34 cellular contexts compared by ENCODE assay signal in the genomic region with DNA sequence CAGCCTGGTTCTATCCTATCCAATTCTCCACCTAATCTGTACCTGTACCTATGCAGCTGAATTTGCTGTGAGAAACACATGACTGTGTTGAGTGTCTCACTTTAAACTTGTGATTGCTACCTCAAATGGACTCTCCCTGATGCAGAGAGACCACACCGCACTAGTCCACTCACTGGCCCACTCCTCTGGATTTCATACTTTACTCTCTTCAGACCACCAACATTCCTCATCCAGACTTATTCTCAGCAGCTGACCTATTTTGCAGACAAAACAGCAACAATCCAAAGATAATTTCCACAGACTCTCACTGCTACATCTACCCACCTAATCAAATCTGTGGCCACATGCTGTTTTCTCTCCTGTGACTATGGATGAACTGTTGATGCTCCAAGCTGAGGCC.
"Had no signal": no experiment of that assay in that cellular context is flagged by ENCODE, and none has a peak within 500 bp of the region (broad histone marks: within the 10 kb centered on the region; RNA-seq: fewer than 3 reads in every experiment).

No MANE protein-coding gene starts in this region.

- H3K36me3 ChIP-seq: MG63 had no signal

- H3K4me3 ChIP-seq: MG63 had no signal

- H3K27me3 ChIP-seq: MG63 had no signal

- DNase-seq: Karpas-422, Kasumi-1, MG63, MM.1S, MV-4-11, NCI-H1048, NCI-H1092, NCI-H1092 treated with DMSO at 0.1 percent for 48 hours, NCI-H1105, NCI-H1105 treated with DMSO at 0.1 percent for 48 hours, NCI-H1417, NCI-H1417 treated with DMSO at 0.1 percent for 48 hours, NCI-H1436, NCI-H1436 treated with DMSO at 0.1 percent for 48 hours, NCI-H146, NCI-H1694, NCI-H1694 treated with DMSO at 0.1 percent for 48 hours, NCI-H187, NCI-H187 treated with DMSO at 0.1 percent for 48 hours, NCI-H1930, NCI-H2029, NCI-H2029 treated with DMSO at 0.1 percent for 48 hours, NCI-H2081, NCI-H2081 treated with DMSO at 0.1 percent for 48 hours, NCI-H2107, NCI-H2171, NCI-H2171 treated with DMSO at 0.1 percent for 48 hours, NCI-H2227 treated with DMSO at 0.1 percent for 48 hours, NCI-H226, NCI-H345, NCI-H446, NCI-H446 treated with DMSO at 0.1 percent for 48 hours, NCI-H510A, NCI-H510A treated with DMSO at 0.1 percent for 48 hours had no signal

- H3K9me3 ChIP-seq: MG63 had no signal
